In the genomic region with DNA sequence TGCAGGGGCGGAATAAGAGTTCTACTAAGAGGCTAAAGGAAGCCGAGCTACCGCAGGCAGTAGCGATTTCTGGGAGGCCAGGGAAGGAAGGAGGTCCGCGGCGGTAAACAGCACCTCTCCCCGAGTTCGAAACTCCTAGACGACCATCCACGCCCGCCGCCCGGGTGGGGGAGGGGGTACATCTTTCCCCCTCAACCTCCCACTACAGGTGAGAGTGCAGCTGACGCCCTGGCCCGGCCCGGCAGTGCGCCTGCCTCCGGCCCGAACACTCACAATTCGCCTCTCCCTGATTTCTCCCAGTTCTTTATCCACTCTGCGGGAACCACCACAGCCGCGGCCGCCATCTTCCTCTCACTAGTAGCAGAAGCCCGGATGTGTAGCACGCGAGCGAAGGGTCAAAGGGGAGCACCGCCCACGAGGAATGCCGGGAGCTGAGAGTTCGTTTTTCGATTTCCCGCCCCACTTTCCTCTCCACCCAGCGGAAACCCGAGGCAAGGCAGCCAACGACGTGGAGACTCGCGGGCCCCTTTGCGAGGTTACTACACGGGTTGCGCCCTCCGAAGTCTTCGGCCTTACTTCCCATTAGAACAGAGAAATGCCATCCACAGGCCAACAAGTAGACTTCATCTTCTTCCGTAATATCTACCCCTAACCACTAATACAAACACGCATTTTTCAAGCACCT, we compare ENCODE assay signal across 1 cellular context.
TF ChIP-seq lines count a peak whose summit lies in the region.

A gene with protein sequence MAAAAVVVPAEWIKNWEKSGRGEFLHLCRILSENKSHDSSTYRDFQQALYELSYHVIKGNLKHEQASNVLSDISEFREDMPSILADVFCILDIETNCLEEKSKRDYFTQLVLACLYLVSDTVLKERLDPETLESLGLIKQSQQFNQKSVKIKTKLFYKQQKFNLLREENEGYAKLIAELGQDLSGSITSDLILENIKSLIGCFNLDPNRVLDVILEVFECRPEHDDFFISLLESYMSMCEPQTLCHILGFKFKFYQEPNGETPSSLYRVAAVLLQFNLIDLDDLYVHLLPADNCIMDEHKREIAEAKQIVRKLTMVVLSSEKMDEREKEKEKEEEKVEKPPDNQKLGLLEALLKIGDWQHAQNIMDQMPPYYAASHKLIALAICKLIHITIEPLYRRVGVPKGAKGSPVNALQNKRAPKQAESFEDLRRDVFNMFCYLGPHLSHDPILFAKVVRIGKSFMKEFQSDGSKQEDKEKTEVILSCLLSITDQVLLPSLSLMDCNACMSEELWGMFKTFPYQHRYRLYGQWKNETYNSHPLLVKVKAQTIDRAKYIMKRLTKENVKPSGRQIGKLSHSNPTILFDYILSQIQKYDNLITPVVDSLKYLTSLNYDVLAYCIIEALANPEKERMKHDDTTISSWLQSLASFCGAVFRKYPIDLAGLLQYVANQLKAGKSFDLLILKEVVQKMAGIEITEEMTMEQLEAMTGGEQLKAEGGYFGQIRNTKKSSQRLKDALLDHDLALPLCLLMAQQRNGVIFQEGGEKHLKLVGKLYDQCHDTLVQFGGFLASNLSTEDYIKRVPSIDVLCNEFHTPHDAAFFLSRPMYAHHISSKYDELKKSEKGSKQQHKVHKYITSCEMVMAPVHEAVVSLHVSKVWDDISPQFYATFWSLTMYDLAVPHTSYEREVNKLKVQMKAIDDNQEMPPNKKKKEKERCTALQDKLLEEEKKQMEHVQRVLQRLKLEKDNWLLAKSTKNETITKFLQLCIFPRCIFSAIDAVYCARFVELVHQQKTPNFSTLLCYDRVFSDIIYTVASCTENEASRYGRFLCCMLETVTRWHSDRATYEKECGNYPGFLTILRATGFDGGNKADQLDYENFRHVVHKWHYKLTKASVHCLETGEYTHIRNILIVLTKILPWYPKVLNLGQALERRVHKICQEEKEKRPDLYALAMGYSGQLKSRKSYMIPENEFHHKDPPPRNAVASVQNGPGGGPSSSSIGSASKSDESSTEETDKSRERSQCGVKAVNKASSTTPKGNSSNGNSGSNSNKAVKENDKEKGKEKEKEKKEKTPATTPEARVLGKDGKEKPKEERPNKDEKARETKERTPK (N-terminal part only) (minus strand): TSS at position 374 of the 685 bp plus-strand sequence. CDS start 30 bp downstream, at position 344.

TF ChIP-seq in HepG2, 621 proteins besides CTCF, POLR2A, EP300 and RAD21 (continued from another document and continues in another):
- TF ChIP-seq FOXP1 (IDR thresholded peaks at IDR 0.05), result no peak
- TF ChIP-seq FOXP1 (CRISPR knock-in tag; IDR thresholded peaks at IDR 0.05), result 0 out of 2 replicates have a peak, but pooled peaks have one; percentile 4
- TF ChIP-seq, protein P1, sequence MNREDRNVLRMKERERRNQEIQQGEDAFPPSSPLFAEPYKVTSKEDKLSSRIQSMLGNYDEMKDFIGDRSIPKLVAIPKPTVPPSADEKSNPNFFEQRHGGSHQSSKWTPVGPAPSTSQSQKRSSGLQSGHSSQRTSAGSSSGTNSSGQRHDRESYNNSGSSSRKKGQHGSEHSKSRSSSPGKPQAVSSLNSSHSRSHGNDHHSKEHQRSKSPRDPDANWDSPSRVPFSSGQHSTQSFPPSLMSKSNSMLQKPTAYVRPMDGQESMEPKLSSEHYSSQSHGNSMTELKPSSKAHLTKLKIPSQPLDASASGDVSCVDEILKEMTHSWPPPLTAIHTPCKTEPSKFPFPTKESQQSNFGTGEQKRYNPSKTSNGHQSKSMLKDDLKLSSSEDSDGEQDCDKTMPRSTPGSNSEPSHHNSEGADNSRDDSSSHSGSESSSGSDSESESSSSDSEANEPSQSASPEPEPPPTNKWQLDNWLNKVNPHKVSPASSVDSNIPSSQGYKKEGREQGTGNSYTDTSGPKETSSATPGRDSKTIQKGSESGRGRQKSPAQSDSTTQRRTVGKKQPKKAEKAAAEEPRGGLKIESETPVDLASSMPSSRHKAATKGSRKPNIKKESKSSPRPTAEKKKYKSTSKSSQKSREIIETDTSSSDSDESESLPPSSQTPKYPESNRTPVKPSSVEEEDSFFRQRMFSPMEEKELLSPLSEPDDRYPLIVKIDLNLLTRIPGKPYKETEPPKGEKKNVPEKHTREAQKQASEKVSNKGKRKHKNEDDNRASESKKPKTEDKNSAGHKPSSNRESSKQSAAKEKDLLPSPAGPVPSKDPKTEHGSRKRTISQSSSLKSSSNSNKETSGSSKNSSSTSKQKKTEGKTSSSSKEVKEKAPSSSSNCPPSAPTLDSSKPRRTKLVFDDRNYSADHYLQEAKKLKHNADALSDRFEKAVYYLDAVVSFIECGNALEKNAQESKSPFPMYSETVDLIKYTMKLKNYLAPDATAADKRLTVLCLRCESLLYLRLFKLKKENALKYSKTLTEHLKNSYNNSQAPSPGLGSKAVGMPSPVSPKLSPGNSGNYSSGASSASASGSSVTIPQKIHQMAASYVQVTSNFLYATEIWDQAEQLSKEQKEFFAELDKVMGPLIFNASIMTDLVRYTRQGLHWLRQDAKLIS (CRISPR knock-in tag; IDR thresholded peaks at IDR 0.05), result no peak
- TF ChIP-seq ZFX (CRISPR knock-in tag; IDR thresholded peaks at IDR 0.05; ENCODE audit: low read depth), result no peak; the same call in 1 of the 2 replicates
- TF ChIP-seq HNRNPLL (IDR thresholded peaks at IDR 0.05; ENCODE audit: low read depth, low read length, poor library complexity, severe bottlenecking), result no peak
- no peak for TF ChIP-seq SIX1 (CRISPR knock-in tag; IDR thresholded peaks at IDR 0.05; ENCODE audit: borderline replicate concordance)
- no peak for TF ChIP-seq DNMT3B (CRISPR knock-in tag; conservative IDR thresholded peaks at IDR 0.05)
- TF ChIP-seq, protein P2, sequence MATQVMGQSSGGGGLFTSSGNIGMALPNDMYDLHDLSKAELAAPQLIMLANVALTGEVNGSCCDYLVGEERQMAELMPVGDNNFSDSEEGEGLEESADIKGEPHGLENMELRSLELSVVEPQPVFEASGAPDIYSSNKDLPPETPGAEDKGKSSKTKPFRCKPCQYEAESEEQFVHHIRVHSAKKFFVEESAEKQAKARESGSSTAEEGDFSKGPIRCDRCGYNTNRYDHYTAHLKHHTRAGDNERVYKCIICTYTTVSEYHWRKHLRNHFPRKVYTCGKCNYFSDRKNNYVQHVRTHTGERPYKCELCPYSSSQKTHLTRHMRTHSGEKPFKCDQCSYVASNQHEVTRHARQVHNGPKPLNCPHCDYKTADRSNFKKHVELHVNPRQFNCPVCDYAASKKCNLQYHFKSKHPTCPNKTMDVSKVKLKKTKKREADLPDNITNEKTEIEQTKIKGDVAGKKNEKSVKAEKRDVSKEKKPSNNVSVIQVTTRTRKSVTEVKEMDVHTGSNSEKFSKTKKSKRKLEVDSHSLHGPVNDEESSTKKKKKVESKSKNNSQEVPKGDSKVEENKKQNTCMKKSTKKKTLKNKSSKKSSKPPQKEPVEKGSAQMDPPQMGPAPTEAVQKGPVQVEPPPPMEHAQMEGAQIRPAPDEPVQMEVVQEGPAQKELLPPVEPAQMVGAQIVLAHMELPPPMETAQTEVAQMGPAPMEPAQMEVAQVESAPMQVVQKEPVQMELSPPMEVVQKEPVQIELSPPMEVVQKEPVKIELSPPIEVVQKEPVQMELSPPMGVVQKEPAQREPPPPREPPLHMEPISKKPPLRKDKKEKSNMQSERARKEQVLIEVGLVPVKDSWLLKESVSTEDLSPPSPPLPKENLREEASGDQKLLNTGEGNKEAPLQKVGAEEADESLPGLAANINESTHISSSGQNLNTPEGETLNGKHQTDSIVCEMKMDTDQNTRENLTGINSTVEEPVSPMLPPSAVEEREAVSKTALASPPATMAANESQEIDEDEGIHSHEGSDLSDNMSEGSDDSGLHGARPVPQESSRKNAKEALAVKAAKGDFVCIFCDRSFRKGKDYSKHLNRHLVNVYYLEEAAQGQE (IDR thresholded peaks at IDR 0.05; ENCODE audit: borderline replicate concordance in 1 of 2, low read depth in 1 of 2, low read length in 2 of 2), result no peak
- no peak for TF ChIP-seq KDM3A (CRISPR knock-in tag; IDR thresholded peaks at IDR 0.05; ENCODE audit: low read depth)
- no peak for TF ChIP-seq IKZF1 (IDR thresholded peaks at IDR 0.05)
- no peak for TF ChIP-seq KLF12 (CRISPR knock-in tag; IDR thresholded peaks at IDR 0.05; ENCODE audit: borderline replicate concordance)
- TF ChIP-seq MXI1 (IDR thresholded peaks at IDR 0.05; ENCODE audit: borderline replicate concordance, low read depth, low read length), result peak; percentile 60; the same call in 1 of the 3 replicates
- peak; percentile 40; the same call in 1 of the 2 replicates for TF ChIP-seq ISL2 (CRISPR knock-in tag; IDR thresholded peaks at IDR 0.05)
- no peak for TF ChIP-seq TBP (CRISPR knock-in tag; IDR thresholded peaks at IDR 0.05)
- TF ChIP-seq ZNF605 (CRISPR knock-in tag; IDR thresholded peaks at IDR 0.05), result peak; percentile 78
- TF ChIP-seq, protein P3, sequence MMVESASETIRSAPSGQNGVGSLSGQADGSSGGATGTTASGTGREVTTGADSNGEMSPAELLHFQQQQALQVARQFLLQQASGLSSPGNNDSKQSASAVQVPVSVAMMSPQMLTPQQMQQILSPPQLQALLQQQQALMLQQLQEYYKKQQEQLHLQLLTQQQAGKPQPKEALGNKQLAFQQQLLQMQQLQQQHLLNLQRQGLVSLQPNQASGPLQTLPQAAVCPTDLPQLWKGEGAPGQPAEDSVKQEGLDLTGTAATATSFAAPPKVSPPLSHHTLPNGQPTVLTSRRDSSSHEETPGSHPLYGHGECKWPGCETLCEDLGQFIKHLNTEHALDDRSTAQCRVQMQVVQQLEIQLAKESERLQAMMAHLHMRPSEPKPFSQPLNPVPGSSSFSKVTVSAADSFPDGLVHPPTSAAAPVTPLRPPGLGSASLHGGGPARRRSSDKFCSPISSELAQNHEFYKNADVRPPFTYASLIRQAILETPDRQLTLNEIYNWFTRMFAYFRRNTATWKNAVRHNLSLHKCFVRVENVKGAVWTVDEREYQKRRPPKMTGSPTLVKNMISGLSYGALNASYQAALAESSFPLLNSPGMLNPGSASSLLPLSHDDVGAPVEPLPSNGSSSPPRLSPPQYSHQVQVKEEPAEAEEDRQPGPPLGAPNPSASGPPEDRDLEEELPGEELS (CRISPR knock-in tag; IDR thresholded peaks at IDR 0.05), result 0 out of 2 replicates have a peak, but pooled peaks have one; percentile 32
- no peak for TF ChIP-seq SRF (IDR thresholded peaks at IDR 0.05; ENCODE audit: low read depth, low read length)
- peak; percentile 32; the same call in 1 of the 2 replicates for TF ChIP-seq SPEN (CRISPR knock-in tag; IDR thresholded peaks at IDR 0.05; ENCODE audit: low read depth)
- TF ChIP-seq KDM5B (CRISPR knock-in tag; IDR thresholded peaks at IDR 0.05; ENCODE audit: borderline replicate concordance), result no peak
- TF ChIP-seq, protein P4, sequence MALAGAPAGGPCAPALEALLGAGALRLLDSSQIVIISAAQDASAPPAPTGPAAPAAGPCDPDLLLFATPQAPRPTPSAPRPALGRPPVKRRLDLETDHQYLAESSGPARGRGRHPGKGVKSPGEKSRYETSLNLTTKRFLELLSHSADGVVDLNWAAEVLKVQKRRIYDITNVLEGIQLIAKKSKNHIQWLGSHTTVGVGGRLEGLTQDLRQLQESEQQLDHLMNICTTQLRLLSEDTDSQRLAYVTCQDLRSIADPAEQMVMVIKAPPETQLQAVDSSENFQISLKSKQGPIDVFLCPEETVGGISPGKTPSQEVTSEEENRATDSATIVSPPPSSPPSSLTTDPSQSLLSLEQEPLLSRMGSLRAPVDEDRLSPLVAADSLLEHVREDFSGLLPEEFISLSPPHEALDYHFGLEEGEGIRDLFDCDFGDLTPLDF (CRISPR knock-in tag; IDR thresholded peaks at IDR 0.05), result peak; percentile 77
- TF ChIP-seq SSRP1 (CRISPR knock-in tag; IDR thresholded peaks at IDR 0.05), result no peak
- TF ChIP-seq REL (CRISPR knock-in tag; conservative IDR thresholded peaks at IDR 0.05), result no peak
- TF ChIP-seq CEBPG (CRISPR knock-in tag; IDR thresholded peaks at IDR 0.05), result no peak
- no peak for TF ChIP-seq SP1 (IDR thresholded peaks at IDR 0.05)
- peak; percentile 46; the same call in 1 of the 2 replicates for TF ChIP-seq SP1 (CRISPR knock-in tag; IDR thresholded peaks at IDR 0.05)
- TF ChIP-seq POLR2AphosphoS5 (IDR thresholded peaks at IDR 0.05; ENCODE audit: low read depth, low read length), result peak; percentile 79
- TF ChIP-seq, protein P5, sequence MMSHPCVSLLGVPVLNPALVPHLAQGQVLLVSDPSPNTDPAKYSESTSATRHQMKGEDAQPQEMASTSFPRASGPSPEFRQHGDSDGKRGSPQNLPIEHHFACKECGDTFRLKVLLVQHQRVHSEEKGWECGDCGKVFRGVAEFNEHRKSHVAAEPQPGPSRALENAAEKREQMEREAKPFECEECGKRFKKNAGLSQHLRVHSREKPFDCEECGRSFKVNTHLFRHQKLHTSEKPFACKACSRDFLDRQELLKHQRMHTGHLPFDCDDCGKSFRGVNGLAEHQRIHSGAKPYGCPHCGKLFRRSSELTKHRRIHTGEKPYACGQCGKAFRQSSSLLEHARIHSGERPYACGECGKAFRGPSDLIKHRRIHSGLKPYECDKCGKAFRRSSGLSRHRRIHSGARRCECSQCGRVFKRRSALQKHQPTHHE (CRISPR knock-in tag; IDR thresholded peaks at IDR 0.05; ENCODE audit: borderline replicate concordance), result no peak
- peak; percentile 67; the same call in 1 of the 2 replicates for TF ChIP-seq KDM2A (CRISPR knock-in tag; IDR thresholded peaks at IDR 0.05; ENCODE audit: borderline replicate concordance, low read depth)
- TF ChIP-seq, protein P6, sequence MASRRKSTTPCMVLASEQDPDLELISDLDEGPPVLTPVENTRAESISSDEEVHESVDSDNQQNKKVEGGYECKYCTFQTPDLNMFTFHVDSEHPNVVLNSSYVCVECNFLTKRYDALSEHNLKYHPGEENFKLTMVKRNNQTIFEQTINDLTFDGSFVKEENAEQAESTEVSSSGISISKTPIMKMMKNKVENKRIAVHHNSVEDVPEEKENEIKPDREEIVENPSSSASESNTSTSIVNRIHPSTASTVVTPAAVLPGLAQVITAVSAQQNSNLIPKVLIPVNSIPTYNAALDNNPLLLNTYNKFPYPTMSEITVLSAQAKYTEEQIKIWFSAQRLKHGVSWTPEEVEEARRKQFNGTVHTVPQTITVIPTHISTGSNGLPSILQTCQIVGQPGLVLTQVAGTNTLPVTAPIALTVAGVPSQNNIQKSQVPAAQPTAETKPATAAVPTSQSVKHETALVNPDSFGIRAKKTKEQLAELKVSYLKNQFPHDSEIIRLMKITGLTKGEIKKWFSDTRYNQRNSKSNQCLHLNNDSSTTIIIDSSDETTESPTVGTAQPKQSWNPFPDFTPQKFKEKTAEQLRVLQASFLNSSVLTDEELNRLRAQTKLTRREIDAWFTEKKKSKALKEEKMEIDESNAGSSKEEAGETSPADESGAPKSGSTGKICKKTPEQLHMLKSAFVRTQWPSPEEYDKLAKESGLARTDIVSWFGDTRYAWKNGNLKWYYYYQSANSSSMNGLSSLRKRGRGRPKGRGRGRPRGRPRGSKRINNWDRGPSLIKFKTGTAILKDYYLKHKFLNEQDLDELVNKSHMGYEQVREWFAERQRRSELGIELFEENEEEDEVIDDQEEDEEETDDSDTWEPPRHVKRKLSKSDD (CRISPR knock-in tag; IDR thresholded peaks at IDR 0.05; ENCODE audit: low read depth), result 0 out of 2 replicates have a peak, but pooled peaks have one; percentile 76
- TF ChIP-seq JUNB (CRISPR knock-in tag; IDR thresholded peaks at IDR 0.05; ENCODE audit: borderline replicate concordance), result no peak
- TF ChIP-seq ZNF724P (CRISPR knock-in tag; IDR thresholded peaks at IDR 0.05; ENCODE audit: borderline replicate concordance), result no peak
- TF ChIP-seq ZNF251 (CRISPR knock-in tag; IDR thresholded peaks at IDR 0.05), result no peak
- no peak for TF ChIP-seq DMAP1 (CRISPR knock-in tag; IDR thresholded peaks at IDR 0.05)
- peak; percentile 80 for TF ChIP-seq THAP11 (CRISPR knock-in tag; IDR thresholded peaks at IDR 0.05)
